In the genomic region with DNA sequence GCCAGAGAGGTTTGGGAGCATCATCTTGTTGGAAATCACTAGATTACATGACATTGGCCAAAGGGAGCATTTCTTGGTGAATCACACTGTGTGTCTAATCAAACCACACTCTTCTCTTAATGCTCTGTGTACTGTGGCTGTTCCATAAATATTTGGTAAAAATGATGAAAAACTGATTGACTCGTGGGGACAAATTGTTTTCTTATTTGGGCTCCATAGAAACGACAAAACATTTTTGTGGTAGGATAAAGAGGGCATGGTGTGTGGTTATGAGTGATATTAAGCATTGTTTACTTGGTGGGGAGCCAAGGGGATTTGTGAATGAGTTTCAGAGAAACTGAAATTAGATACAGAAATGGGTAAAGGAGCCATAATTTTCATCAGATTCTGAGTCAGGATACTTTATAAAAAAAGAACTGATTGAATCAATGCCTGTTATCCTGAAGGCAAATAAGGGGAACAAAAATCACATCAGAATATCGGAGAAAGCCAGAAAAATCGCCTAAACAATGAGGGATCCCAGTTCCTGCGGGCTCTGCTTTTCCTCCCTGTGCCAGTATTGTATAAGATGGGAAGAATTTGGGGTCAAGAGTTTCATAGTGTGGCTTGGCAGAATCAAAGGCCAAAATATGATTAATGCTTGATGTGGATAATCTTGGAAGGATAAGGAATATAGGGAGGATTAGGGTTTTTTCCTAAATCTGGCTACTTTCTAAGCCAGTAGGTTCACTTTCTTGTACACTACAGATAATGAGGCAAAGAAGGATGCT, we compare ENCODE assay signal across 17 cellular contexts. TPM values are rescaled to one million over a fixed set of nuclear protein-coding genes. Genes with fewer than 3 reads are reported as not detected.
DNase-seq lines count a peak whose midpoint lies in the region; ATAC-seq and TF ChIP-seq lines count a peak whose summit lies in the region.
"Had no signal": no experiment of that assay in that cellular context is flagged by ENCODE, and none has a peak within 500 bp of the region (broad histone marks: within the 10 kb centered on the region; RNA-seq: fewer than 3 reads in every experiment).

No MANE protein-coding gene starts in this region.

- no peak overlapping the region for H3K4me3 ChIP-seq in SJCRH30
- H3K4me3 ChIP-seq in fibroblast of lung (replicated peaks in 1 of 4; ENCODE audit: control extremely low read depth in 1 of 4, insufficient read depth in 1 of 4, low read depth in 3 of 4, low read length in 4 of 4): no peak overlapping the region
- H3K4me3 ChIP-seq in psoas muscle: no peak overlapping the region
- H3K4me3 ChIP-seq: adrenal gland, colonic mucosa had no signal

- no peak overlapping the region; the same call in 1 of the 2 replicates for H3K27ac ChIP-seq in SJCRH30
- peak overlapping the region; percentile 3 for H3K27ac ChIP-seq in fibroblast of lung (ENCODE audit: insufficient read depth, low read length)
- no peak overlapping the region for H3K27ac ChIP-seq in psoas muscle
- H3K27ac ChIP-seq: adrenal gland, colonic mucosa, epithelial cell of prostate had no signal

- H3K79me2 ChIP-seq in fibroblast of lung (ENCODE audit: control insufficient read depth, insufficient read depth, low read length): no peaks in the 10 kb centered on the region

- DNase-seq in EH (ENCODE audit: low read depth) (peak; percentile 71), SJCRH30 (peak; percentile 4 to 20), fibroblast of lung (ENCODE audit: low read depth in 2 of 2) (peak; percentile 39 to 64), non-pigmented ciliary epithelial cell (ENCODE audit: low read depth) (peak; percentile 11), head of caudate nucleus (no peak), NCI-H2107 treated with DMSO at 0.1 percent for 48 hours (lab: John Stamatoyannopoulos, UW; ENCODE audit: unreplicated experiment) (no peak), psoas muscle (no peak), DMS153 (lab: John Stamatoyannopoulos, UW) (no peak)
- DNase-seq: activated CD8-positive, alpha-beta T cell treated with anti-CD3 and anti-CD28 coated beads, Interleukin-2, amount 10 ng/mL, durations not matched to agents 7 days and 5 days; adrenal gland; AML-193; colonic mucosa; left colon; NCI-H187; NCI-H69; PC-3 had no signal

- no peaks in the 10 kb centered on the region for H3K27me3 ChIP-seq in SJCRH30
- no peaks in the 10 kb centered on the region for H3K27me3 ChIP-seq in fibroblast of lung (ENCODE audit: control insufficient read depth, insufficient read depth, low read length)
- H3K27me3 ChIP-seq in psoas muscle (ENCODE audit: insufficient read depth in 3 of 3, low read length in 2 of 3): no peaks in the 10 kb centered on the region
- H3K27me3 ChIP-seq: adrenal gland, colonic mucosa had no signal

- intact Hi-C loops in head of caudate nucleus (cut with DNase I) (no loop called here), psoas muscle (cut with DNase I) (no loop called here)

- no peaks in the 10 kb centered on the region for H3K36me3 ChIP-seq in SJCRH30
- H3K36me3 ChIP-seq in fibroblast of lung (ENCODE audit: control insufficient read depth, insufficient read depth, low read length): no peaks in the 10 kb centered on the region
- no peaks in the 10 kb centered on the region for H3K36me3 ChIP-seq in psoas muscle (ENCODE audit: insufficient read depth in 1 of 2, low read depth in 1 of 2)
- H3K36me3 ChIP-seq: adrenal gland, colonic mucosa had no signal

- H3K4me1 ChIP-seq in SJCRH30 (peaks cover 17% of the 10 kb centered on the region), fibroblast of lung (ENCODE audit: control insufficient read depth, extremely low read depth, insufficient read depth, low read length) (peaks cover 6% of the 10 kb centered on the region), psoas muscle (no peaks in the 10 kb centered on the region)
- H3K4me1 ChIP-seq: colonic mucosa had no signal

- 31 to 52% (median 34%) methylated on average over 5 of the region's 5 CpGs for WGBS in psoas muscle, 3 donors

- peak overlapping the region; percentile 29 for H3K4me2 ChIP-seq in fibroblast of lung (ENCODE audit: extremely low read depth, insufficient read depth, low read length)

- H4K20me1 ChIP-seq in fibroblast of lung (ENCODE audit: control insufficient read depth, extremely low read depth, insufficient read depth, low read length): no peaks in the 10 kb centered on the region

- ATAC-seq in psoas muscle: no peak
- ATAC-seq: activated CD8-positive, alpha-beta T cell treated with anti-CD3 and anti-CD28 coated beads, Interleukin-2, amount 10 ng/mL, durations not matched to agents 7 days and 5 days; left colon; PC-3 had no signal

- TF ChIP-seq CTCF in fibroblast of lung (conservative IDR thresholded peaks at IDR 0.05 in 1 of 2, IDR thresholded peaks at IDR 0.05 in 1 of 2; ENCODE audit: low read depth in 1 of 2, low read length in 2 of 2) (no peak), psoas muscle (IDR thresholded peaks at IDR 0.05) (no peak)

- H3K9me3 ChIP-seq in SJCRH30 (replicated peaks) (no peaks in the 10 kb centered on the region), fibroblast of lung (ENCODE audit: control insufficient read depth, insufficient read depth, low read depth, low read length) (no peaks in the 10 kb centered on the region), psoas muscle (no peaks in the 10 kb centered on the region)
- H3K9me3 ChIP-seq: adrenal gland, colonic mucosa had no signal

- H2AFZ ChIP-seq in fibroblast of lung (ENCODE audit: low read length): no peak overlapping the region

- H3K9ac ChIP-seq in fibroblast of lung (ENCODE audit: insufficient read depth, low read length): no peak overlapping the region

RNA-seq across cellular contexts. Expression of gene FBXL7, which starts 33.3 kb away (rescaled TPM):
- 13.6 and 15.1 TPM in 2 replicates for total RNA-seq in SJCRH30 (2014; rRNA removed; shearing (Covaris generic))
- total RNA-seq in fibroblast of lung: 3.3 and 6.4 TPM in 2 replicates
- 12.9 and 15.3 TPM in 2 replicates for polyA plus RNA-seq in fibroblast of lung
- 13.3 and 13.9 TPM in 2 replicates for polyA plus RNA-seq in fibroblast of lung (2012)
- polyA minus RNA-seq in fibroblast of lung (ENCODE audit: low replicate concordance): 69.1 and 70.7 TPM in 2 replicates
- total RNA-seq in psoas muscle: 1 to 10 TPM; 1.6 to 7.5 (median 4.4) TPM
- polyA plus RNA-seq in psoas muscle: 1 to 10 TPM; 1.6 to 2.6 (median 1.9) TPM
- total RNA-seq: activated CD8-positive, alpha-beta T cell treated with anti-CD3 and anti-CD28 coated beads, Interleukin-2, amount 10 ng/mL, durations not matched to agents 7 days and 5 days had no signal

Comparison
In these comparisons a context has a peak if more than half of its experiments do, and no peak if none do; other contexts are left out.
1. DNase-seq: peak in EH (single experiment), SJCRH30 (2 of 2), fibroblast of lung (2 of 2) and non-pigmented ciliary epithelial cell (single experiment); none in head of caudate nucleus (0 of 42), NCI-H2107 treated with DMSO at 0.1 percent for 48 hours (single experiment), psoas muscle (0 of 2) and DMS153 (single experiment).